25 cellular contexts compared by ENCODE assay signal in genomic region chr18:26056291-26056690, GRCh38. TPM values are rescaled to one million over a fixed set of nuclear protein-coding genes. Genes with fewer than 3 reads are reported as not detected.
DNase-seq lines count a peak whose midpoint lies in the region; ATAC-seq, FAIRE-seq and TF ChIP-seq lines count a peak whose summit lies in the region.
"Had no signal": no experiment of that assay in that cellular context is flagged by ENCODE, and none has a peak within 500 bp of the region (broad histone marks: within the 10 kb centered on the region; RNA-seq: fewer than 3 reads in every experiment).

No MANE protein-coding gene starts in this region.

- ATAC-seq in upper lobe of right lung (no peak), HG03460 (IDR thresholded peaks at IDR 0.05; ENCODE audit: unreplicated experiment) (no peak)
- ATAC-seq: activated CD8-positive, alpha-beta memory T cell treated with anti-CD3 and anti-CD28 coated beads, Interleukin-2, amount 10 ng/mL, durations not matched to agents 7 days and 5 days; activated T-helper 17 cell treated with anti-CD3 and anti-CD28 coated beads, Interleukin-2, amount 50 U/mL, for 72 hours; T-cell had no signal

- H3K4me3 Mint-ChIP-seq in glutamatergic neuron (ENCODE audit: unreplicated experiment): no peak overlapping the region
- H3K4me3 Mint-ChIP-seq: activated CD4-positive, alpha-beta T cell treated with anti-CD3 and anti-CD28 coated beads, Interleukin-2, amount 10 ng/mL, durations not matched to agents 24 days and 14 days; activated CD8-positive, alpha-beta memory T cell treated with anti-CD3 and anti-CD28 coated beads, Interleukin-2, amount 10 ng/mL, durations not matched to agents 7 days and 5 days; activated naive CD8-positive, alpha-beta T cell treated with anti-CD3 and anti-CD28 coated beads, Interleukin-2, amount 10 ng/mL, durations not matched to agents 7 days and 5 days; activated T-helper 17 cell treated with anti-CD3 and anti-CD28 coated beads, Interleukin-2, amount 50 U/mL, for 72 hours; CD4-positive, CD25-positive, alpha-beta regulatory T cell; T-cell had no signal

- DNase-seq in AG04450 (ENCODE audit: low read depth, low spot score) (peak; percentile 4), GM03348 (ENCODE audit: low spot score) (peak; percentile 6), bronchial epithelial cell (ENCODE audit: low read depth) (peak; percentile 43), glutamatergic neuron (no peak), occipital lobe (lab: John Stamatoyannopoulos, UW) (no peak), upper lobe of right lung (no peak), mucosa of gallbladder (ENCODE audit: low spot score) (no peak)
- DNase-seq: activated CD4-positive, alpha-beta T cell treated with anti-CD3 and anti-CD28 coated beads, Interleukin-2, amount 10 ng/mL, durations not matched to agents 24 days and 14 days; activated CD8-positive, alpha-beta memory T cell treated with anti-CD3 and anti-CD28 coated beads, Interleukin-2, amount 10 ng/mL, durations not matched to agents 7 days and 5 days; activated naive CD8-positive, alpha-beta T cell treated with anti-CD3 and anti-CD28 coated beads, Interleukin-2, amount 10 ng/mL, durations not matched to agents 7 days and 5 days; CD4-positive, CD25-positive, alpha-beta regulatory T cell; DMS153; dorsolateral prefrontal cortex; GF-D8; head of caudate nucleus; KBM-7; MV-4-11; NCI-H187 treated with DMSO at 0.1 percent for 48 hours; NCI-H2227 treated with DMSO at 0.1 percent for 48 hours; stimulated activated CD4-positive, alpha-beta T cell treated with anti-CD3 and anti-CD28 coated beads, Interleukin-15, amount 100 ng/mL, for 24 hours; T-cell had no signal

- POLR2A ChIA-PET in AG04450 (lab: Yijun Ruan, JAX): no interaction called here

- TF ChIP-seq CTCF in AG04450 (IDR thresholded peaks at IDR 0.05; ENCODE audit: low read depth, low read length) (no peak), bronchial epithelial cell (IDR thresholded peaks at IDR 0.05; ENCODE audit: insufficient read depth, low read length, severe bottlenecking) (no peak), glutamatergic neuron (IDR thresholded peaks at IDR 0.05; ENCODE audit: partially characterized antibody, unreplicated experiment) (no peak), upper lobe of right lung (IDR thresholded peaks at IDR 0.05) (no peak)

- H3K27ac ChIP-seq in AG04450 (ENCODE audit: low read depth, low read length): no peak overlapping the region
- no peak overlapping the region for H3K27ac ChIP-seq in upper lobe of right lung
- H3K27ac ChIP-seq: suprapubic skin had no signal

- FAIRE-seq in bronchial epithelial cell (lab: Jason Lieb, UNC): no peak
- FAIRE-seq: H54 had no signal

- peaks cover 3% of the 10 kb centered on the region for H3K27me3 Mint-ChIP-seq in glutamatergic neuron (ENCODE audit: unreplicated experiment)
- H3K27me3 Mint-ChIP-seq: activated CD4-positive, alpha-beta T cell treated with anti-CD3 and anti-CD28 coated beads, Interleukin-2, amount 10 ng/mL, durations not matched to agents 24 days and 14 days; activated CD8-positive, alpha-beta memory T cell treated with anti-CD3 and anti-CD28 coated beads, Interleukin-2, amount 10 ng/mL, durations not matched to agents 7 days and 5 days; activated naive CD8-positive, alpha-beta T cell treated with anti-CD3 and anti-CD28 coated beads, Interleukin-2, amount 10 ng/mL, durations not matched to agents 7 days and 5 days; activated T-helper 17 cell treated with anti-CD3 and anti-CD28 coated beads, Interleukin-2, amount 50 U/mL, for 72 hours; CD4-positive, CD25-positive, alpha-beta regulatory T cell; T-cell had no signal

- H3K9me3 ChIP-seq in AG04450 (ENCODE audit: control insufficient read depth, insufficient read depth, low read length) (no peaks in the 10 kb centered on the region), upper lobe of right lung (no peaks in the 10 kb centered on the region)
- H3K9me3 ChIP-seq: suprapubic skin had no signal

- intact Hi-C loops in upper lobe of right lung (cut with DNase I): no loop called here

- CTCF ChIA-PET in AG04450 (lab: Charles Lee): interaction anchor here (0.7 kb wide), 1 partner anchor 267 kb away, joined by 4 read pairs; no protein-coding TSS in a partner anchor

- H3K36me3 ChIP-seq in bronchial epithelial cell (ENCODE audit: control insufficient read depth, insufficient read depth, low read length): peaks cover 4% of the 10 kb centered on the region
- peaks cover 60% of the 10 kb centered on the region for H3K36me3 ChIP-seq in upper lobe of right lung

- no peak overlapping the region for H3K4me3 ChIP-seq in AG04450 (ENCODE audit: low read depth, low read length)
- H3K4me3 ChIP-seq in bronchial epithelial cell (ENCODE audit: low read depth, low read length): no peak overlapping the region
- H3K4me3 ChIP-seq in upper lobe of right lung: no peak overlapping the region
- H3K4me3 ChIP-seq: suprapubic skin had no signal

- H3K4me1 Mint-ChIP-seq in glutamatergic neuron (ENCODE audit: low read depth, unreplicated experiment): peaks cover 29% of the 10 kb centered on the region

- H3K9me3 Mint-ChIP-seq in glutamatergic neuron (ENCODE audit: unreplicated experiment): peaks cover 3% of the 10 kb centered on the region
- H3K9me3 Mint-ChIP-seq: activated CD4-positive, alpha-beta T cell treated with anti-CD3 and anti-CD28 coated beads, Interleukin-2, amount 10 ng/mL, durations not matched to agents 24 days and 14 days; activated naive CD8-positive, alpha-beta T cell treated with anti-CD3 and anti-CD28 coated beads, Interleukin-2, amount 10 ng/mL, durations not matched to agents 7 days and 5 days; activated T-helper 17 cell treated with anti-CD3 and anti-CD28 coated beads, Interleukin-2, amount 50 U/mL, for 72 hours; CD4-positive, CD25-positive, alpha-beta regulatory T cell; T-cell had no signal

- H3K27ac Mint-ChIP-seq in glutamatergic neuron (ENCODE audit: unreplicated experiment): peak overlapping the region; percentile 71
- H3K27ac Mint-ChIP-seq: activated CD4-positive, alpha-beta T cell treated with anti-CD3 and anti-CD28 coated beads, Interleukin-2, amount 10 ng/mL, durations not matched to agents 24 days and 14 days; activated CD8-positive, alpha-beta memory T cell treated with anti-CD3 and anti-CD28 coated beads, Interleukin-2, amount 10 ng/mL, durations not matched to agents 7 days and 5 days; activated naive CD8-positive, alpha-beta T cell treated with anti-CD3 and anti-CD28 coated beads, Interleukin-2, amount 10 ng/mL, durations not matched to agents 7 days and 5 days; activated T-helper 17 cell treated with anti-CD3 and anti-CD28 coated beads, Interleukin-2, amount 50 U/mL, for 72 hours; T-cell had no signal

- H3K36me3 Mint-ChIP-seq in glutamatergic neuron (ENCODE audit: unreplicated experiment): no peaks in the 10 kb centered on the region

- H3K4me1 ChIP-seq in upper lobe of right lung: no peaks in the 10 kb centered on the region
- H3K4me1 ChIP-seq: suprapubic skin had no signal

- H3K27me3 ChIP-seq in AG04450 (ENCODE audit: control insufficient read depth, insufficient read depth, low read length) (no peaks in the 10 kb centered on the region), bronchial epithelial cell (ENCODE audit: control insufficient read depth, insufficient read depth, low read length) (no peaks in the 10 kb centered on the region), upper lobe of right lung (no peaks in the 10 kb centered on the region)
- H3K27me3 ChIP-seq: dorsolateral prefrontal cortex, suprapubic skin had no signal

RNA-seq across cellular contexts. Expression of gene SS18, which starts 34.1 kb away (rescaled TPM):
- polyA plus RNA-seq in AG04450 (2011; rRNA removed): 120 and 126 TPM in 2 replicates
- polyA minus RNA-seq in AG04450 (2011; rRNA and poly(A)+ RNA removed): 263 and 299 TPM in 2 replicates
- total RNA-seq in bronchial epithelial cell: 128 and 134 TPM in 2 replicates
- 88.9 TPM for total RNA-seq in glutamatergic neuron (ENCODE audit: unreplicated experiment)
- total RNA-seq in occipital lobe: 68.0 TPM
- 60.0 TPM for total RNA-seq in upper lobe of right lung
- total RNA-seq in mucosa of gallbladder: 64.9 TPM

Comparison
In these comparisons a context has a peak if more than half of its experiments do, and no peak if none do; other contexts are left out.
1. DNase-seq: peak in AG04450 (single experiment), GM03348 (single experiment) and bronchial epithelial cell (single experiment); none in glutamatergic neuron (single experiment), occipital lobe (single experiment), upper lobe of right lung (single experiment) and mucosa of gallbladder (single experiment).